ENCODE assay signal across 1 cellular context in the genomic region with DNA sequence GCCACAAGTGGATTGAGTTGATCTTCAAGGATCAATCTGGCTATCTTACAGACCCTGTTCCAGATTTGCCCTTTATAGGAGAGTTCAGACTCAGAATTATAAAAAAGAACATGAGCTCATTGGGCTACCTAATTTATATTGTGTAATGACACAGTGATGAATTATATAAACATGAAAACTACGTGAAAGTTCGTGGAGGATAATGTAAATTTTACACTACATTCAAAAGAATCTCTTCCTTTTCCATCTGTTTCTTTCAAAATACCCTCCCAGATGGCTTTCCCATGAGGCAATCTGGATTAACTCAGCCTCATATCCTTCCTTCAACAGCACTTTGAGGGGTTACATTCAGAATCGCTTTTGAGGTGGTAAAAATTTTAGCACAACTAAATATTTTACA.
TF ChIP-seq lines count a peak whose summit lies in the region.

No MANE protein-coding gene starts in this region.

TF ChIP-seq in SK-N-SH treated with all-trans-retinoic acid at 6 μM for 48 hours, 23 proteins besides CTCF, POLR2A, EP300 and RAD21 (continued from another document):
- no peak for TF ChIP-seq TCF4 (CRISPR knock-in tag; IDR thresholded peaks at IDR 0.05; ENCODE audit: borderline replicate concordance)
- no peak for TF ChIP-seq BACH2 (CRISPR knock-in tag; IDR thresholded peaks at IDR 0.05; ENCODE audit: borderline replicate concordance)
- TF ChIP-seq ARNTL (CRISPR knock-in tag; IDR thresholded peaks at IDR 0.05; ENCODE audit: borderline replicate concordance, low read depth) = no peak
- TF ChIP-seq, protein P1, sequence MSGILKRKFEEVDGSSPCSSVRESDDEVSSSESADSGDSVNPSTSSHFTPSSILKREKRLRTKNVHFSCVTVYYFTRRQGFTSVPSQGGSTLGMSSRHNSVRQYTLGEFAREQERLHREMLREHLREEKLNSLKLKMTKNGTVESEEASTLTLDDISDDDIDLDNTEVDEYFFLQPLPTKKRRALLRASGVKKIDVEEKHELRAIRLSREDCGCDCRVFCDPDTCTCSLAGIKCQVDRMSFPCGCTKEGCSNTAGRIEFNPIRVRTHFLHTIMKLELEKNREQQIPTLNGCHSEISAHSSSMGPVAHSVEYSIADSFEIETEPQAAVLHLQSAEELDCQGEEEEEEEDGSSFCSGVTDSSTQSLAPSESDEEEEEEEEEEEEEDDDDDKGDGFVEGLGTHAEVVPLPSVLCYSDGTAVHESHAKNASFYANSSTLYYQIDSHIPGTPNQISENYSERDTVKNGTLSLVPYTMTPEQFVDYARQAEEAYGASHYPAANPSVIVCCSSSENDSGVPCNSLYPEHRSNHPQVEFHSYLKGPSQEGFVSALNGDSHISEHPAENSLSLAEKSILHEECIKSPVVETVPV (CRISPR knock-in tag; IDR thresholded peaks at IDR 0.05) = no peak
TF ChIP-seq in SK-N-SH treated with all-trans-retinoic acid at 6 μM for 48 hours: peak in this region for 0.
